Comparison of ENCODE assay signal across 1 cellular context in genomic region chr7:157997080-157997440, GRCh38.
TF ChIP-seq lines count a peak whose summit lies in the region.

No MANE protein-coding gene starts in this region.

TF ChIP-seq in HepG2, 621 proteins besides CTCF, POLR2A, EP300 and RAD21 (continued from another document):
- TF ChIP-seq SNAPC4 (CRISPR knock-in tag; IDR thresholded peaks at IDR 0.05) (no peak), ZNF720 (CRISPR knock-in tag; IDR thresholded peaks at IDR 0.05) (no peak), CCDC6 (CRISPR knock-in tag; IDR thresholded peaks at IDR 0.05) (no peak), NRL (CRISPR knock-in tag; IDR thresholded peaks at IDR 0.05; ENCODE audit: borderline replicate concordance) (no peak), ZNF704 (CRISPR knock-in tag; IDR thresholded peaks at IDR 0.05; ENCODE audit: borderline replicate concordance) (no peak), PRDM10 (CRISPR knock-in tag; IDR thresholded peaks at IDR 0.05; ENCODE audit: low read depth) (no peak), HNF4G (IDR thresholded peaks at IDR 0.05; ENCODE audit: borderline replicate concordance, low read depth, low read length) (no peak), HNF4G (CRISPR knock-in tag; IDR thresholded peaks at IDR 0.05; ENCODE audit: borderline replicate concordance, low read depth) (no peak), BORCS8-MEF2B (CRISPR knock-in tag; IDR thresholded peaks at IDR 0.05) (no peak), TOE1 (CRISPR knock-in tag; IDR thresholded peaks at IDR 0.05) (no peak), PRDM15 (CRISPR knock-in tag; IDR thresholded peaks at IDR 0.05) (no peak), TP53 (CRISPR knock-in tag; conservative IDR thresholded peaks at IDR 0.05) (no peak), ARNTL (CRISPR knock-in tag; IDR thresholded peaks at IDR 0.05) (no peak), MIER2 (CRISPR knock-in tag; IDR thresholded peaks at IDR 0.05) (no peak), POGK (CRISPR knock-in tag; conservative IDR thresholded peaks at IDR 0.05) (no peak), ZBTB44 (CRISPR knock-in tag; IDR thresholded peaks at IDR 0.05) (no peak)
